In the genomic region with DNA sequence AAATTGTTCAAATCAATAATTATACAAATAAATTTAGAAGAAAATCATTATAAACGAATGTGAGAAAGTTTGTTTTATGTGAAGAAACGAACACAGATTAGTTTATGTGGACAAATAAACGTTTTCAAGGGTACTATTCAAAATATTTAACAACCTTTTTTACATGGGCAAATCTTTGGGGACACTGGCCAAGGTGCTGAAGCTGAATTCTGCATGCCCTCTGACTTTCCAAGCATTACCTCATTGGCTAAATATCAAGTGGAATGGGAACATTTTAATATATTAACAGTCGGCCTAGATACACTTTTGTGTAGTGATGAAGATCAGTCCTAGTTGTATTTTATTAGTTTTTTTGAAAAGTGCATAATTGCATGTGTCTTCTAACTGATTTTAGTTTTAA, we compare ENCODE assay signal across 3 cellular contexts.
TF ChIP-seq lines count a peak whose summit lies in the region.

No MANE protein-coding gene starts in this region.

TF ChIP-seq in A549, 52 proteins besides CTCF, POLR2A, EP300 and RAD21:
- no peak for TF ChIP-seq ESRRA (IDR thresholded peaks at IDR 0.05; ENCODE audit: borderline replicate concordance, low read length)
- TF ChIP-seq, protein P1, sequence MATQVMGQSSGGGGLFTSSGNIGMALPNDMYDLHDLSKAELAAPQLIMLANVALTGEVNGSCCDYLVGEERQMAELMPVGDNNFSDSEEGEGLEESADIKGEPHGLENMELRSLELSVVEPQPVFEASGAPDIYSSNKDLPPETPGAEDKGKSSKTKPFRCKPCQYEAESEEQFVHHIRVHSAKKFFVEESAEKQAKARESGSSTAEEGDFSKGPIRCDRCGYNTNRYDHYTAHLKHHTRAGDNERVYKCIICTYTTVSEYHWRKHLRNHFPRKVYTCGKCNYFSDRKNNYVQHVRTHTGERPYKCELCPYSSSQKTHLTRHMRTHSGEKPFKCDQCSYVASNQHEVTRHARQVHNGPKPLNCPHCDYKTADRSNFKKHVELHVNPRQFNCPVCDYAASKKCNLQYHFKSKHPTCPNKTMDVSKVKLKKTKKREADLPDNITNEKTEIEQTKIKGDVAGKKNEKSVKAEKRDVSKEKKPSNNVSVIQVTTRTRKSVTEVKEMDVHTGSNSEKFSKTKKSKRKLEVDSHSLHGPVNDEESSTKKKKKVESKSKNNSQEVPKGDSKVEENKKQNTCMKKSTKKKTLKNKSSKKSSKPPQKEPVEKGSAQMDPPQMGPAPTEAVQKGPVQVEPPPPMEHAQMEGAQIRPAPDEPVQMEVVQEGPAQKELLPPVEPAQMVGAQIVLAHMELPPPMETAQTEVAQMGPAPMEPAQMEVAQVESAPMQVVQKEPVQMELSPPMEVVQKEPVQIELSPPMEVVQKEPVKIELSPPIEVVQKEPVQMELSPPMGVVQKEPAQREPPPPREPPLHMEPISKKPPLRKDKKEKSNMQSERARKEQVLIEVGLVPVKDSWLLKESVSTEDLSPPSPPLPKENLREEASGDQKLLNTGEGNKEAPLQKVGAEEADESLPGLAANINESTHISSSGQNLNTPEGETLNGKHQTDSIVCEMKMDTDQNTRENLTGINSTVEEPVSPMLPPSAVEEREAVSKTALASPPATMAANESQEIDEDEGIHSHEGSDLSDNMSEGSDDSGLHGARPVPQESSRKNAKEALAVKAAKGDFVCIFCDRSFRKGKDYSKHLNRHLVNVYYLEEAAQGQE (IDR thresholded peaks at IDR 0.05), result peak; percentile 83

TF ChIP-seq in HCT116, 20 proteins besides CTCF, POLR2A, EP300 and RAD21:
- no peak for TF ChIP-seq FOSL1 (IDR thresholded peaks at IDR 0.05; ENCODE audit: low read depth)
- TF ChIP-seq, protein P1 (IDR thresholded peaks at IDR 0.05; ENCODE audit: low read depth), result peak; percentile 46

TF ChIP-seq in GM12878, 131 proteins besides CTCF, POLR2A, EP300 and RAD21:
- TF ChIP-seq, protein P2, sequence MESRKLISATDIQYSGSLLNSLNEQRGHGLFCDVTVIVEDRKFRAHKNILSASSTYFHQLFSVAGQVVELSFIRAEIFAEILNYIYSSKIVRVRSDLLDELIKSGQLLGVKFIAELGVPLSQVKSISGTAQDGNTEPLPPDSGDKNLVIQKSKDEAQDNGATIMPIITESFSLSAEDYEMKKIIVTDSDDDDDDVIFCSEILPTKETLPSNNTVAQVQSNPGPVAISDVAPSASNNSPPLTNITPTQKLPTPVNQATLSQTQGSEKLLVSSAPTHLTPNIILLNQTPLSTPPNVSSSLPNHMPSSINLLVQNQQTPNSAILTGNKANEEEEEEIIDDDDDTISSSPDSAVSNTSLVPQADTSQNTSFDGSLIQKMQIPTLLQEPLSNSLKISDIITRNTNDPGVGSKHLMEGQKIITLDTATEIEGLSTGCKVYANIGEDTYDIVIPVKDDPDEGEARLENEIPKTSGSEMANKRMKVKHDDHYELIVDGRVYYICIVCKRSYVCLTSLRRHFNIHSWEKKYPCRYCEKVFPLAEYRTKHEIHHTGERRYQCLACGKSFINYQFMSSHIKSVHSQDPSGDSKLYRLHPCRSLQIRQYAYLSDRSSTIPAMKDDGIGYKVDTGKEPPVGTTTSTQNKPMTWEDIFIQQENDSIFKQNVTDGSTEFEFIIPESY (IDR thresholded peaks at IDR 0.05), result no peak
- TF ChIP-seq, protein P1 (IDR thresholded peaks at IDR 0.05; ENCODE audit: low read depth, low read length), result peak; percentile 69; the same call in 1 of the 2 replicates
TF ChIP-seq in GM12878: peak in this region for 1.
